ENCODE assay signal across 12 cellular contexts in genomic region chr2:176134978-176135575, GRCh38. TPM values are rescaled to one million over a fixed set of nuclear protein-coding genes. Genes with fewer than 3 reads are reported as not detected.
DNase-seq lines count a peak whose midpoint lies in the region; ATAC-seq, FAIRE-seq and TF ChIP-seq lines count a peak whose summit lies in the region.
"Had no signal": no experiment of that assay in that cellular context is flagged by ENCODE, and none has a peak within 500 bp of the region (broad histone marks: within the 10 kb centered on the region; RNA-seq: fewer than 3 reads in every experiment).

No MANE protein-coding gene starts in this region.

- TF ChIP-seq CTCF in foreskin fibroblast (IDR thresholded peaks at IDR 0.05; ENCODE audit: low read depth, low read length) = peak; percentile 3
- no peak for TF ChIP-seq CTCF in testis (IDR thresholded peaks at IDR 0.05)
- TF ChIP-seq CTCF in upper lobe of right lung (IDR thresholded peaks at IDR 0.05) = no peak

- H3K36me3 ChIP-seq in testis (ENCODE audit: low read depth, missing control alignments) = no peaks in the 10 kb centered on the region
- no peaks in the 10 kb centered on the region for H3K36me3 ChIP-seq in upper lobe of right lung
- H3K36me3 ChIP-seq in H7 (replicated peaks; ENCODE audit: control insufficient read depth, insufficient read depth, low read length) = no peaks in the 10 kb centered on the region

- WGBS in testis, 2 donors = 30 to 37% methylated on average over 3 of the region's 3 CpGs

- H3K4me3 ChIP-seq in foreskin fibroblast (ENCODE audit: low read depth in 1 of 2, low read length in 2 of 2) = peak overlapping the region in 1 of 2 donors; percentile 66
- no peak overlapping the region for H3K4me3 ChIP-seq in testis
- no peak overlapping the region for H3K4me3 ChIP-seq in upper lobe of right lung
- H3K4me3 ChIP-seq in H7 (ENCODE audit: insufficient read depth, low read depth, low read length) = no peak overlapping the region

- no peak for FAIRE-seq in GM19239 (lab: Jason Lieb, UNC)
- FAIRE-seq: colon had no signal

- intact Hi-C loops in testis (cut with DNase I; ENCODE audit: low total_unique reads) = loop anchor here (5.0 kb wide), 1 partner anchor 502 kb away; no protein-coding TSS in a partner anchor
- intact Hi-C loops in upper lobe of right lung (cut with DNase I) = loop anchor here (10.0 kb wide), 2 partner anchors 320 to 420 kb away; no protein-coding TSS in a partner anchor

- ATAC-seq in upper lobe of right lung = no peak

- peak; percentile 22 for DNase-seq in NCI-H2196 (lab: John Stamatoyannopoulos, UW; ENCODE audit: unreplicated experiment)
- DNase-seq in NCI-H2196 treated with DMSO at 0.1 percent for 48 hours (lab: John Stamatoyannopoulos, UW; ENCODE audit: unreplicated experiment) = no peak
- peak; percentile 78 for DNase-seq in RKO (ENCODE audit: low spot score)
- no peak for DNase-seq in foreskin fibroblast
- no peak for DNase-seq in testis
- DNase-seq in GM19239 (ENCODE audit: insufficient read length, low spot score) = no peak
- DNase-seq in upper lobe of right lung = no peak
- no peak for DNase-seq in H7
- DNase-seq: activated T-cell treated with anti-CD3 and anti-CD28 coated beads for 4 hours, NCI-H2107 had no signal

- H3K27me3 ChIP-seq in testis (no peaks in the 10 kb centered on the region), upper lobe of right lung (peaks cover 98% of the 10 kb centered on the region), H7 (ENCODE audit: control insufficient read depth, insufficient read depth, low read length) (peaks cover 100% of the 10 kb centered on the region)

- no peaks in the 10 kb centered on the region for H3K9me3 ChIP-seq in testis
- no peaks in the 10 kb centered on the region for H3K9me3 ChIP-seq in upper lobe of right lung

- H3K4me1 ChIP-seq in testis = peaks cover 13% of the 10 kb centered on the region
- peaks cover 14% of the 10 kb centered on the region for H3K4me1 ChIP-seq in upper lobe of right lung

- H3K27ac ChIP-seq in testis (peak overlapping the region; percentile 97 to 99), upper lobe of right lung (no peak overlapping the region)

- TF ChIP-seq POLR2A in testis (IDR thresholded peaks at IDR 0.05) = no peak

RNA-seq across cellular contexts. Expression of gene HOXD8, which starts 5.6 kb away (rescaled TPM):
- total RNA-seq in testis (10 to 100 TPM; 39.8 to 41.2 TPM), upper lobe of right lung (2.6 TPM)
- 36.6 TPM for polyA plus RNA-seq in testis (ENCODE audit: insufficient read depth, low read depth, low replicate concordance)
- total RNA-seq in H7 (2014; rRNA removed; shearing (Covaris generic)) = not detected in 2 replicates
- total RNA-seq: progenitor cell of endocrine pancreas had no signal

RNA-seq across cellular contexts. Expression of gene HOXD9, which starts 12.6 kb away (rescaled TPM):
- total RNA-seq in testis = 10 to 100 TPM; 15.7 to 21.2 TPM
- polyA plus RNA-seq in testis (ENCODE audit: insufficient read depth, low read depth, low replicate concordance) = 8.2 TPM
- total RNA-seq in upper lobe of right lung = 1.6 TPM
- 0.10 TPM in 1 of 2 replicates, not detected in the other for total RNA-seq in H7 (2014; rRNA removed; shearing (Covaris generic))
- total RNA-seq: progenitor cell of endocrine pancreas had no signal

RNA-seq across cellular contexts. Expression of gene HOXD4, which starts 16.3 kb away (rescaled TPM):
- total RNA-seq in testis = 10 to 100 TPM; 11.5 to 13.3 TPM
- 2.7 TPM for polyA plus RNA-seq in testis (ENCODE audit: insufficient read depth, low read depth, low replicate concordance)
- total RNA-seq in upper lobe of right lung = 0.84 TPM
- total RNA-seq in H7 (2014; rRNA removed; shearing (Covaris generic)) = not detected in 2 replicates
- total RNA-seq: progenitor cell of endocrine pancreas had no signal

RNA-seq across cellular contexts. Expression of gene HOXD10, which starts 18.5 kb away (rescaled TPM):
- total RNA-seq in testis (1 to 10 TPM; 2.7 to 3.3 TPM), upper lobe of right lung (0.55 TPM)
- polyA plus RNA-seq in testis (ENCODE audit: insufficient read depth, low read depth, low replicate concordance) = 0.92 TPM
- total RNA-seq in H7 (2014; rRNA removed; shearing (Covaris generic)) = 0.03 TPM in 1 of 2 replicates, not detected in the other
- total RNA-seq: progenitor cell of endocrine pancreas had no signal

RNA-seq across cellular contexts. Expression of gene HOXD3, which starts 22.0 kb away (rescaled TPM):
- total RNA-seq in testis = 10 to 100 TPM; 14.0 to 22.3 TPM
- 2.7 TPM for polyA plus RNA-seq in testis (ENCODE audit: insufficient read depth, low read depth, low replicate concordance)
- 1.7 TPM for total RNA-seq in upper lobe of right lung
- total RNA-seq in H7 (2014; rRNA removed; shearing (Covaris generic)) = not detected in 2 replicates
- total RNA-seq: progenitor cell of endocrine pancreas had no signal

Comparison
In these comparisons a context has a peak if more than half of its experiments do, and no peak if none do; other contexts are left out.
1. DNase-seq: peak in NCI-H2196 (single experiment) and RKO (single experiment); none in NCI-H2196 treated with DMSO at 0.1 percent for 48 hours (single experiment), foreskin fibroblast (0 of 2), testis (single experiment), GM19239 (single experiment), upper lobe of right lung (single experiment) and H7 (single experiment).
2. RNA of gene HOXD8, which starts 5.6 kb away (total RNA-seq): 39.8 to 41.2 TPM in testis; 2.6 TPM in upper lobe of right lung (single experiment) and not detected in H7; every median in the first group is over 10 times any median in the second.